ENCODE assay signal across 16 cellular contexts in the genomic region with DNA sequence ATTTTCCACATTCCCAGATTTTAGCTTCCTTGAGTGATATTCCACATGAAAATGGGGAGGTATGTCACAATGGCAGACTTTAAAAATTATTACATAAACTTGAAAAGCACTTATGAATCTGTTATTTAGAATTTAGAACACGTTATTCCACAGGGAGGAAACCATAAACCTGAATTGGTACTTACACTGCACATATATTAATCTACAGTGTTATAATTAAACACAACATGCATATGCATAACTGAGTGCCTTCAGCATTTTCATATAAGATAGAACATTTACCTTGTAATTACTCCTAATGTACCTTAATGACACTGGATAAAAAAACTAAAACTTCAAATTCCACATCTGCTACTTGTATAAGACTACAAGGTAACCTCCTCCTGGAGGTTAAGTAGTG. TPM values are rescaled to one million over a fixed set of nuclear protein-coding genes. Genes with fewer than 3 reads are reported as not detected.
DNase-seq lines count a peak whose midpoint lies in the region; ATAC-seq and TF ChIP-seq lines count a peak whose summit lies in the region.
"Had no signal": no experiment of that assay in that cellular context is flagged by ENCODE, and none has a peak within 500 bp of the region (broad histone marks: within the 10 kb centered on the region; RNA-seq: fewer than 3 reads in every experiment).

No MANE protein-coding gene starts in this region.

- H3K9me3 ChIP-seq in left ventricle myocardium inferior (replicated peaks): no peaks in the 10 kb centered on the region
- no peaks in the 10 kb centered on the region for H3K9me3 ChIP-seq in RWPE2 (ENCODE audit: severe bottlenecking)
- no peaks in the 10 kb centered on the region for H3K9me3 ChIP-seq in gastrocnemius medialis
- H3K9me3 ChIP-seq: BLaER1 treated with 17β-estradiol and CSF1 and Interleukin-3, amounts not matched to agents 10 nM and 100 nM had no signal

- H3K36me3 ChIP-seq in left ventricle myocardium inferior (no peaks in the 10 kb centered on the region), RWPE2 (ENCODE audit: low read depth) (peaks cover 95% of the 10 kb centered on the region), gastrocnemius medialis (no peaks in the 10 kb centered on the region)
- H3K36me3 ChIP-seq: BLaER1 treated with 17β-estradiol and CSF1 and Interleukin-3, amounts not matched to agents 10 nM and 100 nM had no signal

- DNase-seq in left ventricle myocardium inferior: no peak
- no peak for DNase-seq in Right ventricle myocardium inferior (ENCODE audit: missing footprints)
- no peak for DNase-seq in RWPE2 (ENCODE audit: low spot score)
- no peak for DNase-seq in gastrocnemius medialis
- no peak for DNase-seq in activated CD4-positive, alpha-beta memory T cell treated with anti-CD3 and anti-CD28 coated beads for 36 hours
- no peak for DNase-seq in SW 1271 (lab: John Stamatoyannopoulos, UW)
- DNase-seq: 8988T; ACHN; CD4-positive, CD25-positive, alpha-beta regulatory T cell; DMS 273 treated with DMSO at 0.1 percent for 48 hours; H9; HFFc6 had no signal

- CTCF ChIA-PET in activated CD4-positive, alpha-beta memory T cell treated with anti-CD3 and anti-CD28 coated beads for 36 hours (lab: Charles Lee): no interaction called here

- H3K4me3 Mint-ChIP-seq in activated CD4-positive, alpha-beta memory T cell treated with anti-CD3 and anti-CD28 coated beads for 36 hours: no peak overlapping the region
- H3K4me3 Mint-ChIP-seq: CD4-positive, CD25-positive, alpha-beta regulatory T cell; GM23338; H9; HFFc6 had no signal

- no peak for TF ChIP-seq POLR2A in gastrocnemius medialis (IDR thresholded peaks at IDR 0.05)

- intact Hi-C loops in left ventricle myocardium inferior (cut with micrococcal nuclease): no loop called here
- intact Hi-C loops in Right ventricle myocardium inferior (cut with DNase I): no loop called here
- intact Hi-C loops in gastrocnemius medialis (cut with DNase I; ENCODE audit: low total_unique reads): no loop called here
- intact Hi-C loops in activated CD4-positive, alpha-beta memory T cell treated with anti-CD3 and anti-CD28 coated beads for 36 hours (cut with micrococcal nuclease): no loop called here

- no peak overlapping the region for H3K27ac Mint-ChIP-seq in activated CD4-positive, alpha-beta memory T cell treated with anti-CD3 and anti-CD28 coated beads for 36 hours
- H3K27ac Mint-ChIP-seq: CD4-positive, CD25-positive, alpha-beta regulatory T cell; GM23338; H9; HFFc6 had no signal

- in situ Hi-C loops in gastrocnemius medialis (cut with MboI; ENCODE audit: low sequenced_read_pairs in 4 of 4): no loop called here

- H3K27me3 ChIP-seq in left ventricle myocardium inferior (ENCODE audit: low read depth) (no peaks in the 10 kb centered on the region), RWPE2 (ENCODE audit: insufficient read depth, poor library complexity, severe bottlenecking) (no peaks in the 10 kb centered on the region), gastrocnemius medialis (no peaks in the 10 kb centered on the region)

- H3K4me1 ChIP-seq in left ventricle myocardium inferior: peaks cover 91% of the 10 kb centered on the region
- H3K4me1 ChIP-seq in RWPE2 (ENCODE audit: insufficient read depth, poor library complexity, severe bottlenecking): peaks cover 58% of the 10 kb centered on the region
- peaks cover 64 to 80% of the 10 kb centered on the region in 2 donors for H3K4me1 ChIP-seq in gastrocnemius medialis
- H3K4me1 ChIP-seq: BLaER1 treated with 17β-estradiol and CSF1 and Interleukin-3, amounts not matched to agents 10 nM and 100 nM had no signal

- H3K27ac ChIP-seq in left ventricle myocardium inferior (replicated peaks) (peak overlapping the region; percentile 12), RWPE2 (ENCODE audit: poor library complexity, severe bottlenecking) (peak overlapping the region; percentile 17), gastrocnemius medialis (peak overlapping the region in 3 of 4 donors; percentile 31 to 48 (median 39))
- H3K27ac ChIP-seq: BLaER1 treated with 17β-estradiol and CSF1 and Interleukin-3, amounts not matched to agents 10 nM and 100 nM had no signal

- H3K4me3 ChIP-seq in left ventricle myocardium inferior (no peak overlapping the region), RWPE2 (ENCODE audit: severe bottlenecking) (no peak overlapping the region), gastrocnemius medialis (no peak overlapping the region)
- H3K4me3 ChIP-seq: BLaER1 treated with 17β-estradiol and CSF1 and Interleukin-3, amounts not matched to agents 10 nM and 100 nM; GM23338 had no signal

- POLR2A ChIA-PET in activated CD4-positive, alpha-beta memory T cell treated with anti-CD3 and anti-CD28 coated beads for 36 hours (lab: Charles Lee): no interaction called here

- H3K9me3 Mint-ChIP-seq in activated CD4-positive, alpha-beta memory T cell treated with anti-CD3 and anti-CD28 coated beads for 36 hours: no peaks in the 10 kb centered on the region
- H3K9me3 Mint-ChIP-seq: CD4-positive, CD25-positive, alpha-beta regulatory T cell; GM23338; H9; HFFc6 had no signal

- H3K4me1 Mint-ChIP-seq in activated CD4-positive, alpha-beta memory T cell treated with anti-CD3 and anti-CD28 coated beads for 36 hours (ENCODE audit: low read depth): no peaks in the 10 kb centered on the region
- H3K4me1 Mint-ChIP-seq: CD4-positive, CD25-positive, alpha-beta regulatory T cell; GM23338; H9 had no signal

- TF ChIP-seq CTCF in left ventricle myocardium inferior (IDR thresholded peaks at IDR 0.05; ENCODE audit: borderline replicate concordance) (no peak), RWPE2 (IDR thresholded peaks at IDR 0.05; ENCODE audit: poor library complexity, severe bottlenecking) (no peak), gastrocnemius medialis (IDR thresholded peaks at IDR 0.05 in 4 of 5, conservative IDR thresholded peaks at IDR 0.05 in 1 of 5) (no peak)

- ATAC-seq in Right ventricle myocardium inferior: no peak
- ATAC-seq in RWPE2 (ENCODE audit: low read depth): no peak
- ATAC-seq in gastrocnemius medialis: no peak
- ATAC-seq in GM21576 (IDR thresholded peaks at IDR 0.05; ENCODE audit: unreplicated experiment): no peak
- ATAC-seq: GM23338, HepG2 had no signal

- peaks cover 16% of the 10 kb centered on the region for H3K27me3 Mint-ChIP-seq in activated CD4-positive, alpha-beta memory T cell treated with anti-CD3 and anti-CD28 coated beads for 36 hours

- no peaks in the 10 kb centered on the region for H3K36me3 Mint-ChIP-seq in activated CD4-positive, alpha-beta memory T cell treated with anti-CD3 and anti-CD28 coated beads for 36 hours
- H3K36me3 Mint-ChIP-seq: CD4-positive, CD25-positive, alpha-beta regulatory T cell had no signal

RNA-seq across cellular contexts. Expression of gene ARHGAP29, which starts 9.8 kb away (rescaled TPM):
- total RNA-seq in left ventricle myocardium inferior: 26.5 TPM
- total RNA-seq in Right ventricle myocardium inferior: 27.5 TPM
- total RNA-seq in gastrocnemius medialis: 10 to 100 TPM in 3 of 4 donors, 1 to 10 TPM in 1; 10.0 to 13.5 (median 11.6) TPM
- total RNA-seq in activated CD4-positive, alpha-beta memory T cell treated with anti-CD3 and anti-CD28 coated beads for 36 hours: under 1 TPM; 0.31 to 0.38 TPM
- total RNA-seq: CD4-positive, CD25-positive, alpha-beta regulatory T cell had no signal

Comparison
In these comparisons a context has a peak if more than half of its experiments do, and no peak if none do; other contexts are left out.
1. RNA of gene ARHGAP29, which starts 9.8 kb away (total RNA-seq): 27.5 TPM in Right ventricle myocardium inferior (single experiment), 26.5 TPM in left ventricle myocardium inferior (single experiment) and 10.0 to 13.5 TPM in gastrocnemius medialis; 0.31 to 0.38 TPM in activated CD4-positive, alpha-beta memory T cell treated with anti-CD3 and anti-CD28 coated beads for 36 hours; every median in the first group is over 4 times any median in the second.
2. Peak in every context shown above with its lines, with median percentiles within 50 percentile points of each other: H3K27ac ChIP-seq.